ENCODE assay signal across 28 cellular contexts in the genomic region with DNA sequence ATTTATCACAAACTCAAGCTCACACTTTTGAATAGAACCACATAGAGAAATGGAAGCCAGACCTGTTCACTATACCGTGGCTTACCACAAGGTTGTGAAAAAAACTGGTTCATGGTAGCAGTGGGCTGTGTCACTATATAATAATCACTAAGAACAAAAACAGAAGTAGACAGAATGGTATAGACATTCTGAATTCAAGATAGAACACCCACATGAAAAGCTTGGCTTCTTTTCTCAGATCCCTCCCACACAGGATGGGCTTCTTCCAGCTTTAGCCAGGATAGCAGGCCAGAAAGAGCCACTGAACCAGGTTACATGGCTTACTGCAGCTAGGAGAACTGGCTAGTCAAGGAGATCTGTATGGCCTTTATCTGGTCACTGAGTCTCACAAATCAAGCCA. TPM values are rescaled to one million over a fixed set of nuclear protein-coding genes. Genes with fewer than 3 reads are reported as not detected.
DNase-seq lines count a peak whose midpoint lies in the region; ATAC-seq and TF ChIP-seq lines count a peak whose summit lies in the region.
"Had no signal": no experiment of that assay in that cellular context is flagged by ENCODE, and none has a peak within 500 bp of the region (broad histone marks: within the 10 kb centered on the region; RNA-seq: fewer than 3 reads in every experiment).

No MANE protein-coding gene starts in this region.

- peak overlapping the region in 10 of 11 experiments; percentile 3 to 41 (median 15); a peak in 10 of 22 replicates for H3K4me2 ChIP-seq in BLaER1 treated with 17β-estradiol and CSF1 and Interleukin-3, amounts not matched to agents 10 nM and 100 nM
- peak overlapping the region; percentile 53 for H3K4me2 ChIP-seq in MM.1S (ENCODE audit: low read depth, low read length)
- H3K4me2 ChIP-seq: KMS-11 had no signal

- H3K4me3 Mint-ChIP-seq in mesothelial cell of epicardium, result no peak overlapping the region
- H3K4me3 Mint-ChIP-seq in activated CD8-positive, alpha-beta T cell treated with anti-CD3 and anti-CD28 coated beads, Interleukin-2, amount 10 ng/mL, durations not matched to agents 7 days and 5 days, result no peak overlapping the region
- H3K4me3 Mint-ChIP-seq: activated CD4-positive, alpha-beta T cell treated with anti-CD3 and anti-CD28 coated beads, Interleukin-2, amount 10 ng/mL, durations not matched to agents 7 days and 5 days; activated naive CD8-positive, alpha-beta T cell treated with anti-CD3 and anti-CD28 coated beads, Interleukin-2, amount 50 U/mL, for 24 hours; H9; naive thymus-derived CD4-positive, alpha-beta T cell had no signal

- peaks cover 0 to 10% (median 8%) of the 10 kb centered on the region in 10 experiments; a peak in 12 of 20 replicates for H3K4me1 ChIP-seq in BLaER1 treated with 17β-estradiol and CSF1 and Interleukin-3, amounts not matched to agents 10 nM and 100 nM
- H3K4me1 ChIP-seq in MM.1S (ENCODE audit: low read length) (peaks cover 18% of the 10 kb centered on the region), psoas muscle (peaks cover 18% of the 10 kb centered on the region)
- H3K4me1 ChIP-seq: left lung had no signal

- CTCF ChIA-PET in activated CD8-positive, alpha-beta T cell treated with anti-CD3 and anti-CD28 coated beads, Interleukin-2, amount 10 ng/mL, durations not matched to agents 7 days and 5 days (lab: Charles Lee), result interaction anchor here (1.3 kb wide), 1 partner anchor 80 kb away, joined by 5 read pairs; no protein-coding TSS in a partner anchor

- intact Hi-C loops in psoas muscle (cut with DNase I), result no loop called here

- no peak for DNase-seq in MM.1S
- DNase-seq in psoas muscle, result no peak
- DNase-seq in mesothelial cell of epicardium (ENCODE audit: low spot score in 2 of 2, unreplicated experiment in 2 of 2), result no peak
- no peak for DNase-seq in NCI-H1694 treated with DMSO at 0.1 percent for 48 hours (lab: John Stamatoyannopoulos, UW)
- no peak for DNase-seq in activated CD8-positive, alpha-beta T cell treated with anti-CD3 and anti-CD28 coated beads, Interleukin-2, amount 10 ng/mL, durations not matched to agents 7 days and 5 days
- DNase-seq: ACHN; activated CD4-positive, alpha-beta T cell treated with anti-CD3 and anti-CD28 coated beads, Interleukin-2, amount 10 ng/mL, durations not matched to agents 7 days and 5 days; activated naive CD8-positive, alpha-beta T cell treated with anti-CD3 and anti-CD28 coated beads, Interleukin-2, amount 50 U/mL, for 24 hours; activated T-cell treated with anti-CD3 and anti-CD28 coated beads, Interleukin-2, amount 50 U/mL, for 48 hours; central memory CD4-positive, alpha-beta T cell; COR-L47; GDM1; H9; hypothalamus; left lung; midbrain; naive thymus-derived CD4-positive, alpha-beta T cell; NCI-H1436 treated with DMSO at 0.1 percent for 48 hours; NCI-H510A treated with DMSO at 0.1 percent for 48 hours; trophoblast cell; WERI-Rb-1 had no signal

- H3K9me2 ChIP-seq in MM.1S (replicated peaks; ENCODE audit: insufficient read depth, low read length), result no peaks in the 10 kb centered on the region

- POLR2A ChIA-PET in activated CD8-positive, alpha-beta T cell treated with anti-CD3 and anti-CD28 coated beads, Interleukin-2, amount 10 ng/mL, durations not matched to agents 7 days and 5 days (lab: Charles Lee), result no interaction called here

- peaks cover 9% of the 10 kb centered on the region for H3F3A ChIP-seq in MM.1S (ENCODE audit: insufficient read depth, low read length)

- H3K4me1 Mint-ChIP-seq in mesothelial cell of epicardium, result no peaks in the 10 kb centered on the region
- H3K4me1 Mint-ChIP-seq in activated CD8-positive, alpha-beta T cell treated with anti-CD3 and anti-CD28 coated beads, Interleukin-2, amount 10 ng/mL, durations not matched to agents 7 days and 5 days (ENCODE audit: low read depth), result no peaks in the 10 kb centered on the region
- H3K4me1 Mint-ChIP-seq: activated CD4-positive, alpha-beta T cell treated with anti-CD3 and anti-CD28 coated beads, Interleukin-2, amount 10 ng/mL, durations not matched to agents 7 days and 5 days had no signal

- ATAC-seq in GM18511 (IDR thresholded peaks at IDR 0.05; ENCODE audit: unreplicated experiment) (peak; percentile 55), psoas muscle (peak in 1 of 4 donors; percentile 28), GM18907 (IDR thresholded peaks at IDR 0.05; ENCODE audit: unreplicated experiment) (no peak)
- no peak for ATAC-seq in activated CD8-positive, alpha-beta T cell treated with anti-CD3 and anti-CD28 coated beads, Interleukin-2, amount 10 ng/mL, durations not matched to agents 7 days and 5 days
- ATAC-seq: activated naive CD8-positive, alpha-beta T cell treated with anti-CD3 and anti-CD28 coated beads, Interleukin-2, amount 50 U/mL, for 24 hours; gastroesophageal sphincter; left lung; naive thymus-derived CD4-positive, alpha-beta T cell had no signal

- H3K27me3 ChIP-seq in BLaER1 treated with 17β-estradiol and CSF1 and Interleukin-3, amounts not matched to agents 10 nM and 100 nM, result peaks cover 13 to 17% (median 16%) of the 10 kb centered on the region in 11 experiments
- H3K27me3 ChIP-seq in MM.1S (replicated peaks; ENCODE audit: insufficient read depth, low read length) (no peaks in the 10 kb centered on the region; the same call in 1 of the 2 replicates), psoas muscle (ENCODE audit: insufficient read depth in 3 of 3, low read length in 2 of 3) (peaks cover 0 to 5% (median 0%) of the 10 kb centered on the region in 3 donors)
- H3K27me3 ChIP-seq: dorsolateral prefrontal cortex, gastroesophageal sphincter had no signal

- no peaks in the 10 kb centered on the region for H3K9me3 ChIP-seq in BLaER1 treated with 17β-estradiol and CSF1 and Interleukin-3, amounts not matched to agents 10 nM and 100 nM (replicated peaks in 1 of 11)
- H3K9me3 ChIP-seq in MM.1S (replicated peaks; ENCODE audit: insufficient read depth, low read length) (no peaks in the 10 kb centered on the region), psoas muscle (no peaks in the 10 kb centered on the region)
- H3K9me3 ChIP-seq: gastroesophageal sphincter, left lung had no signal

- 73 to 88% (median 73%) methylated on average over 1 of the region's 1 CpG for WGBS in psoas muscle, 3 donors

- no peaks in the 10 kb centered on the region for H3K36me3 ChIP-seq in BLaER1 treated with 17β-estradiol and CSF1 and Interleukin-3, amounts not matched to agents 10 nM and 100 nM
- no peaks in the 10 kb centered on the region for H3K36me3 ChIP-seq in MM.1S (replicated peaks; ENCODE audit: insufficient read depth, low read length)
- no peaks in the 10 kb centered on the region for H3K36me3 ChIP-seq in psoas muscle (ENCODE audit: insufficient read depth in 1 of 2, low read depth in 1 of 2)
- H3K36me3 ChIP-seq: gastroesophageal sphincter, left lung, WERI-Rb-1 had no signal

- H3K27ac Mint-ChIP-seq in mesothelial cell of epicardium, result no peak overlapping the region
- no peak overlapping the region for H3K27ac Mint-ChIP-seq in activated CD8-positive, alpha-beta T cell treated with anti-CD3 and anti-CD28 coated beads, Interleukin-2, amount 10 ng/mL, durations not matched to agents 7 days and 5 days
- H3K27ac Mint-ChIP-seq: activated CD4-positive, alpha-beta T cell treated with anti-CD3 and anti-CD28 coated beads, Interleukin-2, amount 10 ng/mL, durations not matched to agents 7 days and 5 days; activated naive CD8-positive, alpha-beta T cell treated with anti-CD3 and anti-CD28 coated beads, Interleukin-2, amount 50 U/mL, for 24 hours; naive thymus-derived CD4-positive, alpha-beta T cell had no signal

- no peak overlapping the region for H3K4me3 ChIP-seq in BLaER1 treated with 17β-estradiol and CSF1 and Interleukin-3, amounts not matched to agents 10 nM and 100 nM
- H3K4me3 ChIP-seq in MM.1S (ENCODE audit: low read length) (no peak overlapping the region), psoas muscle (no peak overlapping the region)
- H3K4me3 ChIP-seq: dorsolateral prefrontal cortex, gastroesophageal sphincter, left lung had no signal

- H3K27ac ChIP-seq in BLaER1 treated with 17β-estradiol and CSF1 and Interleukin-3, amounts not matched to agents 10 nM and 100 nM, result no peak overlapping the region
- H3K27ac ChIP-seq in MM.1S (ENCODE audit: low read length), result peak overlapping the region; percentile 32; the same call in 1 of the 2 replicates
- peak overlapping the region; percentile 73 for H3K27ac ChIP-seq in psoas muscle
- H3K27ac ChIP-seq: gastroesophageal sphincter, KMS-11, left lung, WERI-Rb-1 had no signal

- no peak for TF ChIP-seq CTCF in MM.1S (IDR thresholded peaks at IDR 0.05; ENCODE audit: low read length)
- no peak for TF ChIP-seq CTCF in psoas muscle (IDR thresholded peaks at IDR 0.05)
- TF ChIP-seq CTCF in mesothelial cell of epicardium (IDR thresholded peaks at IDR 0.05; ENCODE audit: unreplicated experiment), result no peak

- H3K9ac ChIP-seq in BLaER1 treated with 17β-estradiol and CSF1 and Interleukin-3, amounts not matched to agents 10 nM and 100 nM, result no peak overlapping the region; a peak in 2 of 22 replicates
- no peak overlapping the region for H3K9ac ChIP-seq in MM.1S (ENCODE audit: low read length)
- H3K9ac ChIP-seq: KMS-11 had no signal

- H3K36me3 Mint-ChIP-seq in mesothelial cell of epicardium, result no peaks in the 10 kb centered on the region
- no peaks in the 10 kb centered on the region for H3K36me3 Mint-ChIP-seq in activated CD8-positive, alpha-beta T cell treated with anti-CD3 and anti-CD28 coated beads, Interleukin-2, amount 10 ng/mL, durations not matched to agents 7 days and 5 days (ENCODE audit: low read depth)

- no peaks in the 10 kb centered on the region for H3K9me3 Mint-ChIP-seq in mesothelial cell of epicardium
- no peaks in the 10 kb centered on the region for H3K9me3 Mint-ChIP-seq in activated CD8-positive, alpha-beta T cell treated with anti-CD3 and anti-CD28 coated beads, Interleukin-2, amount 10 ng/mL, durations not matched to agents 7 days and 5 days (ENCODE audit: insufficient read depth)
- H3K9me3 Mint-ChIP-seq: activated CD4-positive, alpha-beta T cell treated with anti-CD3 and anti-CD28 coated beads, Interleukin-2, amount 10 ng/mL, durations not matched to agents 7 days and 5 days; activated naive CD8-positive, alpha-beta T cell treated with anti-CD3 and anti-CD28 coated beads, Interleukin-2, amount 50 U/mL, for 24 hours; H9; naive thymus-derived CD4-positive, alpha-beta T cell had no signal

- H2AFZ ChIP-seq in MM.1S (ENCODE audit: low read length), result 0 out of 2 replicates have a peak overlapping the region, but pooled peaks have one; percentile 5

- peaks cover 59% of the 10 kb centered on the region for H3K27me3 Mint-ChIP-seq in mesothelial cell of epicardium (ENCODE audit: low read depth)
- peaks cover 23% of the 10 kb centered on the region for H3K27me3 Mint-ChIP-seq in activated CD8-positive, alpha-beta T cell treated with anti-CD3 and anti-CD28 coated beads, Interleukin-2, amount 10 ng/mL, durations not matched to agents 7 days and 5 days (ENCODE audit: low read depth)

- no peaks in the 10 kb centered on the region for H4K20me1 ChIP-seq in BLaER1 treated with 17β-estradiol and CSF1 and Interleukin-3, amounts not matched to agents 10 nM and 100 nM
- H4K20me1 ChIP-seq in MM.1S (ENCODE audit: insufficient read depth, low read length), result no peaks in the 10 kb centered on the region

- H3K79me2 ChIP-seq in MM.1S (ENCODE audit: low read length), result no peaks in the 10 kb centered on the region

RNA-seq across cellular contexts. Expression of a gene that starts 6.1 kb away (rescaled TPM):
- total RNA-seq in psoas muscle, result 10 to 100 TPM in 1 of 4 donors, 1 to 10 TPM in 3; 1.7 to 19.6 (median 3.0) TPM
- 1 to 10 TPM in 2 of 3 donors, under 1 TPM in 1; 0.42 to 6.5 (median 4.6) TPM for polyA plus RNA-seq in psoas muscle
- 2.0 to 2.8 TPM (median 2.0 TPM) in 3 replicates for total RNA-seq in mesothelial cell of epicardium
- not detected for total RNA-seq in activated CD8-positive, alpha-beta T cell treated with anti-CD3 and anti-CD28 coated beads, Interleukin-2, amount 10 ng/mL, durations not matched to agents 7 days and 5 days
- total RNA-seq: activated CD4-positive, alpha-beta T cell treated with anti-CD3 and anti-CD28 coated beads, Interleukin-2, amount 10 ng/mL, durations not matched to agents 7 days and 5 days; H9 had no signal
- polyA plus RNA-seq: BJ had no signal

Comparison
In these comparisons a context has a peak if more than half of its experiments do, and no peak if none do; other contexts are left out.
1. H3K27ac ChIP-seq: peak in MM.1S (single experiment) and psoas muscle (single experiment); none in BLaER1 treated with 17β-estradiol and CSF1 and Interleukin-3, amounts not matched to agents 10 nM and 100 nM (0 of 11).